In the genomic region with DNA sequence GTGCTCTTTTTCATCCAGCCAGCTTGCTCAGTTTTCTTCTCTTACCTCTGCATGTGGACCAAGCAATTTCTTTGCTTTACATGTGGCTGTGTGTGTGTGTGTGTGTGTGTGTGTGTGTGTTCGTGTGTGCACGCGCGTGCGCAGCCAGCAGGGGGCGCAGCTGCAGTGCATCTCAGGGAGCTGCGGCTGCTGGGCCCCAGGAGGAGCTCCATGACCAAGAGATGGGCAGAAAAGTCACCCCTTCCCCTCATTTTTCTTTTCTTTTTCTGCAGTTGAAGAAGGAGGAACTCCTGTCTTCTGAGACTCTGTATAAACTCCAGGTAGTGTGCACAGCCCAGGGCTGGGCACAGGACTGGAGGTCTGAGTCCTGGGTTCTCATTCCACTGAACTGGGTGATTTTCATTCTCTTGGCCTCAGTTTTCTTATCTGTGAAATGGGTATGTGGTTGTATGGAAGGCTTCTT, we compare ENCODE assay signal across 9 cellular contexts. TPM values are rescaled to one million over a fixed set of nuclear protein-coding genes. Genes with fewer than 3 reads are reported as not detected.
DNase-seq lines count a peak whose midpoint lies in the region; ATAC-seq and TF ChIP-seq lines count a peak whose summit lies in the region.
"Had no signal": no experiment of that assay in that cellular context is flagged by ENCODE, and none has a peak within 500 bp of the region (broad histone marks: within the 10 kb centered on the region; RNA-seq: fewer than 3 reads in every experiment).

No MANE protein-coding gene starts in this region.

- TF ChIP-seq EP300 in sigmoid colon (IDR thresholded peaks at IDR 0.05): no peak

- H3K4me1 Mint-ChIP-seq in T-cell: peaks cover 0 to 7% (median 2%) of the 10 kb centered on the region in 3 donors
- no peaks in the 10 kb centered on the region for H3K4me1 Mint-ChIP-seq in activated naive CD8-positive, alpha-beta T cell treated with anti-CD3 and anti-CD28 coated beads, Interleukin-2, amount 50 U/mL, for 24 hours

- H3K4me1 ChIP-seq in right cardiac atrium (ENCODE audit: control insufficient read depth, insufficient read depth, low read length) (no peaks in the 10 kb centered on the region), sigmoid colon (no peaks in the 10 kb centered on the region)

- no peaks in the 10 kb centered on the region for H3K36me3 ChIP-seq in sigmoid colon

- DNase-seq in NCI-H1436 (lab: John Stamatoyannopoulos, UW) (peak; percentile 40), NCI-H1436 treated with DMSO at 0.1 percent for 48 hours (lab: John Stamatoyannopoulos, UW) (no peak), KG1 (lab: John Stamatoyannopoulos, UW) (peak; percentile 38), T-cell (peak; percentile 46 to 79 (median 66)), right cardiac atrium (peak; percentile 77 to 90 (median 89)), sigmoid colon (peak; percentile 81)
- DNase-seq in activated naive CD8-positive, alpha-beta T cell treated with anti-CD3 and anti-CD28 coated beads, Interleukin-2, amount 50 U/mL, for 24 hours: peak; percentile 80

- WGBS in right cardiac atrium: 3% methylated on average over 7 of the region's 7 CpGs
- 1 to 2% methylated on average over 7 of the region's 7 CpGs for WGBS in sigmoid colon, 2 donors

- no peak for TF ChIP-seq POLR2A in sigmoid colon (IDR thresholded peaks at IDR 0.05)

- TF ChIP-seq CTCF in sigmoid colon (IDR thresholded peaks at IDR 0.05): peak; percentile 77 to 98 (median 84)

- H3K9me3 ChIP-seq in right cardiac atrium (ENCODE audit: control insufficient read depth, low read length): no peaks in the 10 kb centered on the region
- H3K9me3 ChIP-seq in sigmoid colon: no peaks in the 10 kb centered on the region
- H3K9me3 ChIP-seq: BLaER1 treated with 17β-estradiol and CSF1 and Interleukin-3, amounts not matched to agents 10 nM and 100 nM had no signal

- ATAC-seq in T-cell (replicated peaks in 1 of 4) (peak; percentile 63 to 74 (median 68)), right cardiac atrium (peak; percentile 48 to 68), GM18873 (IDR thresholded peaks at IDR 0.05; ENCODE audit: low FRiP score, unreplicated experiment) (no peak)
- ATAC-seq in activated naive CD8-positive, alpha-beta T cell treated with anti-CD3 and anti-CD28 coated beads, Interleukin-2, amount 50 U/mL, for 24 hours: peak; percentile 64

- no peaks in the 10 kb centered on the region for H3K27me3 Mint-ChIP-seq in T-cell
- no peaks in the 10 kb centered on the region for H3K27me3 Mint-ChIP-seq in activated naive CD8-positive, alpha-beta T cell treated with anti-CD3 and anti-CD28 coated beads, Interleukin-2, amount 50 U/mL, for 24 hours

- CTCF ChIA-PET in T-cell (lab: Charles Lee): interaction anchor here (0.6 to 4.2 kb wide), 38 partner anchors 9 to 679 kb away, joined by 3 to 34 read pairs (median 5); a partner anchor contains a TSS

- intact Hi-C loops in right cardiac atrium (cut with DNase I) (loop anchor here in 3 of 4 donors (5.0 to 10.0 kb wide), 2 partner anchors 63 to 65 kb away; no protein-coding TSS in a partner anchor), sigmoid colon (cut with DNase I) (loop anchor here (1.0 to 10.0 kb wide), 3 partner anchors 64 to 215 kb away; no protein-coding TSS in a partner anchor)

- H3K27me3 ChIP-seq in right cardiac atrium (ENCODE audit: control insufficient read depth, insufficient read depth): no peaks in the 10 kb centered on the region
- no peaks in the 10 kb centered on the region for H3K27me3 ChIP-seq in sigmoid colon
- H3K27me3 ChIP-seq: BLaER1 treated with 17β-estradiol and CSF1 and Interleukin-3, amounts not matched to agents 10 nM and 100 nM had no signal

- no peak overlapping the region for H3K4me3 Mint-ChIP-seq in T-cell
- no peak overlapping the region for H3K4me3 Mint-ChIP-seq in activated naive CD8-positive, alpha-beta T cell treated with anti-CD3 and anti-CD28 coated beads, Interleukin-2, amount 50 U/mL, for 24 hours

- no peak overlapping the region for H3K27ac ChIP-seq in right cardiac atrium (ENCODE audit: low read length)
- no peak overlapping the region for H3K27ac ChIP-seq in sigmoid colon

- no peaks in the 10 kb centered on the region for H3K36me3 Mint-ChIP-seq in T-cell
- H3K36me3 Mint-ChIP-seq in activated naive CD8-positive, alpha-beta T cell treated with anti-CD3 and anti-CD28 coated beads, Interleukin-2, amount 50 U/mL, for 24 hours (ENCODE audit: low read depth): no peaks in the 10 kb centered on the region

- POLR2A ChIA-PET in T-cell (lab: Charles Lee): interaction anchor here in 1 of 2 donors (0.6 kb wide), 2 partner anchors 21 to 73 kb away, joined by 3 to 6 read pairs; no protein-coding TSS in a partner anchor

- H3K9me3 Mint-ChIP-seq in T-cell: no peaks in the 10 kb centered on the region
- H3K9me3 Mint-ChIP-seq in activated naive CD8-positive, alpha-beta T cell treated with anti-CD3 and anti-CD28 coated beads, Interleukin-2, amount 50 U/mL, for 24 hours: no peaks in the 10 kb centered on the region

- H3K4me3 ChIP-seq in right cardiac atrium (ENCODE audit: low read length) (no peak overlapping the region), sigmoid colon (no peak overlapping the region)
- H3K4me3 ChIP-seq: BLaER1 treated with 17β-estradiol and CSF1 and Interleukin-3, amounts not matched to agents 10 nM and 100 nM had no signal

- H3K27ac Mint-ChIP-seq in T-cell: peak overlapping the region; percentile 2 to 71
- peak overlapping the region; percentile 34 for H3K27ac Mint-ChIP-seq in activated naive CD8-positive, alpha-beta T cell treated with anti-CD3 and anti-CD28 coated beads, Interleukin-2, amount 50 U/mL, for 24 hours

RNA-seq across cellular contexts. Expression of a gene that starts 41.8 kb away (rescaled TPM):
- total RNA-seq in T-cell (1 to 10 TPM; 1.3 to 8.2 (median 1.7) TPM), right cardiac atrium (1 to 10 TPM; 1.4 to 2.1 (median 1.7) TPM), sigmoid colon (1 to 10 TPM in 3 of 4 donors, under 1 TPM in 1; 0.99 to 2.2 (median 1.6) TPM)
- polyA plus RNA-seq in right cardiac atrium (0.59 TPM), sigmoid colon (10 to 100 TPM in 1 of 3 donors, 1 to 10 TPM in 2; 8.6 to 24.0 (median 9.6) TPM)
